In the genomic region with DNA sequence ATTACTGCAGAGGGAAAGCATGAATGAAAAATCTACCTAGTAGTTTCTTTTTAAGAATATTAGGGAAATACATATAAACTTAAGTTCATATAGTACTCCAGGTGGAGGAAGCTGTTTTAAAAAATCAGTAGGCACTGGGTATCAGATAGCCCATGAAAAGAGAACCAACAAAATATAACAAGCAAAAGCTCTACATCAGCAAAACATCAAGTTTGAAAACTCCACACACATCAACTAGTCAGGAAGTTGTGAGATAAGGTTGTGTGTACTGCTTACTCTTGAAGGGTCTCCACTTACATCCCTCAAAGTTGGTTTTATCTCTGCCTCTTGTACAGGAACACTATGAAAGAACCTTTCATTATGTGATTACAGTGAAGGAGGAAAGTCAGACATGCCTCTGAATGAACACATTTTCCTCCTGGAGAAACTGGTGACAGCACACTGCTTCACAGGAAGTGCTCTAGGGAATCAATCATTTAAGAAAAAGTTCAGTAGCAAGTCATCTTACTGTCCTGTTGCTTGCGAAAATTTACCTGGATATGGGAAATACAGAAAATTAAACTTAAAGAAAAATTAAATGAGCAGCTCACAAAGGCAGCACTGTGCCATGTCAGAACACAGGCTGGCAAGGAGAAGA, we compare ENCODE assay signal across 15 cellular contexts. TPM values are rescaled to one million over a fixed set of nuclear protein-coding genes. Genes with fewer than 3 reads are reported as not detected.
A peak's percentile ranks its signal among the peaks of the same experiment; 100 is the strongest.
DNase-seq lines count a peak whose midpoint lies in the region; ATAC-seq, FAIRE-seq and TF ChIP-seq lines count a peak whose summit lies in the region.
"Had no signal": no experiment of that assay in that cellular context is flagged by ENCODE, and none has a peak within 500 bp of the region (broad histone marks: within the 10 kb centered on the region; RNA-seq: fewer than 3 reads in every experiment).

No MANE protein-coding gene starts in this region.

- H3K27me3 Mint-ChIP-seq in mesothelial cell of epicardium (ENCODE audit: low read depth), result no peaks in the 10 kb centered on the region
- H3K27me3 Mint-ChIP-seq: stimulated activated naive CD8-positive, alpha-beta T cell treated with anti-CD3 and anti-CD28 coated beads, Interleukin-15, Interleukin-2, amounts not matched to agents 100 ng/mL and 50 ng/mL, for 24 hours had no signal

- in situ Hi-C loops in K562 (cut with MboI) (no loop called here), GM13977 (cut with MboI; ENCODE audit: low pct_unique_long_range_greater_than_20kb, low sequenced_read_pairs, unreplicated experiment) (no loop called here)

- intact Hi-C loops in K562 (cut with micrococcal nuclease) (no loop called here), pancreas (cut with DNase I) (no loop called here)

- ATAC-seq in K562, result no peak
- no peak for ATAC-seq in thoracic aorta (ENCODE audit: insufficient number of reproducible peaks, low FRiP score, low read depth)
- ATAC-seq in GM19328 (IDR thresholded peaks at IDR 0.05; ENCODE audit: unreplicated experiment), result no peak
- no peak for ATAC-seq in pancreas

- no peak for FAIRE-seq in K562 (lab: Jason Lieb, UNC)
- FAIRE-seq in pancreas (lab: Jason Lieb, UNC), result no peak
- FAIRE-seq: endothelial cell of umbilical vein had no signal

- DNase-seq in ELR (ENCODE audit: low read depth) (peak; percentile 28), K562 (ENCODE audit: extremely low read depth in 1 of 4, low spot score in 3 of 4) (no peak), mesothelial cell of epicardium (ENCODE audit: low spot score in 2 of 2, unreplicated experiment in 2 of 2) (no peak), thoracic aorta (ENCODE audit: low spot score) (no peak), GM13977 (ENCODE audit: low spot score) (no peak), pancreas (no peak)
- DNase-seq in activated CD4-positive, CD25-positive, alpha-beta regulatory T cell treated with anti-CD3 and anti-CD28 coated beads, Interleukin-2, amount 50 U/mL, for 72 hours, result no peak
- DNase-seq: Caco-2, caudate nucleus, mesenchymal stem cell, NCI-H1417 treated with DMSO at 0.1 percent for 48 hours, NCI-H524 had no signal

- no peaks in the 10 kb centered on the region for H3K9me3 ChIP-seq in K562 (replicated peaks; ENCODE audit: control insufficient read depth, insufficient read depth, low read depth, low read length)
- no peaks in the 10 kb centered on the region for H3K9me3 ChIP-seq in thoracic aorta
- no peaks in the 10 kb centered on the region for H3K9me3 ChIP-seq in pancreas
- H3K9me3 ChIP-seq: Caco-2 had no signal

- no peak for TF ChIP-seq EP300 in K562 (IDR thresholded peaks at IDR 0.05; ENCODE audit: low read length)

- CTCF ChIA-PET in K562 (lab: Yijun Ruan, JAX; ENCODE audit: low intra/inter-chr PET ratio), result no interaction called here

- POLR2A ChIA-PET in K562 (lab: Yijun Ruan, JAX), result interaction anchor here (0.7 to 3.2 kb wide), 2 partner anchors 9 to 570 kb away, joined by 3 to 19 read pairs; no protein-coding TSS in a partner anchor

- H3K27me3 ChIP-seq in K562 (ENCODE audit: control insufficient read depth in 2 of 2, insufficient read depth in 2 of 2, low read length in 2 of 2), result no peaks in the 10 kb centered on the region
- H3K27me3 ChIP-seq in thoracic aorta (replicated peaks; ENCODE audit: insufficient read depth), result no peaks in the 10 kb centered on the region
- no peaks in the 10 kb centered on the region for H3K27me3 ChIP-seq in pancreas

- H3K36me3 Mint-ChIP-seq in mesothelial cell of epicardium, result peaks cover 15% of the 10 kb centered on the region

- H3K4me1 Mint-ChIP-seq in mesothelial cell of epicardium, result peaks cover 17% of the 10 kb centered on the region

- H3K36me3 ChIP-seq in K562 (ENCODE audit: control insufficient read depth, insufficient read depth, low read length) (peaks cover 21% of the 10 kb centered on the region; the same call in 2 of the 3 replicates), thoracic aorta (no peaks in the 10 kb centered on the region), pancreas (no peaks in the 10 kb centered on the region)

- WGBS in K562 (ENCODE audit: insufficient coverage, low coverage, missing lambda C conversion rate), result 77% methylated on average over 1 of the region's 1 CpG
- 84 to 94% methylated on average over 1 of the region's 1 CpG for WGBS in pancreas, 2 donors

- no peaks in the 10 kb centered on the region for H3K79me2 ChIP-seq in K562 (ENCODE audit: control insufficient read depth, insufficient read depth, low read length)

- peak overlapping the region; percentile 4; the same call in 1 of the 3 replicates for H3K27ac ChIP-seq in K562 (ENCODE audit: extremely low read depth, low read depth, low read length)
- H3K27ac ChIP-seq in thoracic aorta, result peak overlapping the region; percentile 78 to 84
- no peak overlapping the region for H3K27ac ChIP-seq in pancreas

- no peaks in the 10 kb centered on the region for H4K20me1 ChIP-seq in K562 (replicated peaks; ENCODE audit: control insufficient read depth, insufficient read depth, low read length)

- H2AFZ ChIP-seq in K562 (ENCODE audit: low read depth, low read length), result no peak overlapping the region; the same call in 1 of the 2 replicates

- H3K4me3 ChIP-seq in K562 (no peak overlapping the region), thoracic aorta (no peak overlapping the region), pancreas (no peak overlapping the region)

- TF ChIP-seq POLR2A in K562 (conservative IDR thresholded peaks at IDR 0.05), result no peak

- peaks cover 0 to 4% of the 10 kb centered on the region in 2 experiments; a peak in 1 of 5 replicates for H3K4me1 ChIP-seq in K562 (replicated peaks in 1 of 2; ENCODE audit: control insufficient read depth in 2 of 2, insufficient read depth in 2 of 2, low read length in 2 of 2)
- peaks cover 42 to 52% of the 10 kb centered on the region in 2 donors for H3K4me1 ChIP-seq in thoracic aorta (ENCODE audit: control insufficient read depth in 1 of 2, low read depth in 2 of 2)
- H3K4me1 ChIP-seq in pancreas, result peaks cover 6 to 27% (median 16%) of the 10 kb centered on the region in 3 donors

- no peak overlapping the region for H3K4me2 ChIP-seq in K562 (ENCODE audit: insufficient read depth, low read length)

- H3K9ac ChIP-seq in K562 (ENCODE audit: insufficient read depth in 1 of 2, low read depth in 2 of 2, low read length in 2 of 2), result no peak overlapping the region

- H3K9me1 ChIP-seq in K562 (ENCODE audit: control insufficient read depth, insufficient read depth, low read length), result no peaks in the 10 kb centered on the region

- TF ChIP-seq RAD21 in K562 (CRISPR knock-in tag; conservative IDR thresholded peaks at IDR 0.05 in 1 of 2, IDR thresholded peaks at IDR 0.05 in 1 of 2), result no peak

- no TSS peak for BruUV-seq in K562 (replicated peaks; lab: Mats Ljungman, UMichigan)

- H3K4me3 Mint-ChIP-seq in mesothelial cell of epicardium, result no peak overlapping the region
- H3K4me3 Mint-ChIP-seq: stimulated activated naive CD8-positive, alpha-beta T cell treated with anti-CD3 and anti-CD28 coated beads, Interleukin-15, Interleukin-2, amounts not matched to agents 100 ng/mL and 50 ng/mL, for 24 hours had no signal

- no peak for TF ChIP-seq CTCF in K562 (IDR thresholded peaks at IDR 0.05 in 2 of 3, conservative IDR thresholded peaks at IDR 0.05 in 1 of 3; ENCODE audit: insufficient read depth in 2 of 3, low read depth in 1 of 3, low read length in 3 of 3)
- no peak for TF ChIP-seq CTCF in mesothelial cell of epicardium (IDR thresholded peaks at IDR 0.05; ENCODE audit: unreplicated experiment)
- TF ChIP-seq CTCF in thoracic aorta (IDR thresholded peaks at IDR 0.05), result no peak
- TF ChIP-seq CTCF in GM13977 (IDR thresholded peaks at IDR 0.05; ENCODE audit: extremely low read depth, insufficient read depth, missing control alignments), result no peak
- TF ChIP-seq CTCF in pancreas (IDR thresholded peaks at IDR 0.05), result no peak

- peak overlapping the region; percentile 47 for H3K27ac Mint-ChIP-seq in mesothelial cell of epicardium
- H3K27ac Mint-ChIP-seq: stimulated activated naive CD8-positive, alpha-beta T cell treated with anti-CD3 and anti-CD28 coated beads, Interleukin-15, Interleukin-2, amounts not matched to agents 100 ng/mL and 50 ng/mL, for 24 hours had no signal

- peaks cover 6% of the 10 kb centered on the region for H3K9me3 Mint-ChIP-seq in mesothelial cell of epicardium
- H3K9me3 Mint-ChIP-seq: stimulated activated naive CD8-positive, alpha-beta T cell treated with anti-CD3 and anti-CD28 coated beads, Interleukin-15, Interleukin-2, amounts not matched to agents 100 ng/mL and 50 ng/mL, for 24 hours had no signal

TF ChIP-seq in K562, 482 proteins besides CTCF, POLR2A, EP300 and RAD21 (continues in another document):
- TF ChIP-seq MAFF (IDR thresholded peaks at IDR 0.05; ENCODE audit: low read length) (peak; percentile 24; the same call in 1 of the 2 replicates), RBM22 (IDR thresholded peaks at IDR 0.05; ENCODE audit: low read depth, low read length, poor library complexity, severe bottlenecking) (no peak), MAFG (tag; conservative IDR thresholded peaks at IDR 0.05) (peak; percentile 52; the same call in 1 of the 2 replicates), ZEB2 (IDR thresholded peaks at IDR 0.05) (no peak), C11orf30 (IDR thresholded peaks at IDR 0.05; ENCODE audit: low read depth) (peak; percentile 80), ZNF316 (IDR thresholded peaks at IDR 0.05) (peak; percentile 88)
- TF ChIP-seq, protein P1, sequence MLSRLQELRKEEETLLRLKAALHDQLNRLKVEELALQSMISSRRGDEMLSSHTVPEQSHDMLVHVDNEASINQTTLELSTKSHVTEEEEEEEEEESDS (CRISPR knock-in tag; IDR thresholded peaks at IDR 0.05), result no peak

RNA-seq across cellular contexts. Expression of a gene that starts 57.7 kb away (rescaled TPM):
- total RNA-seq in K562 (2011; cell fraction: chromatin; rRNA removed; ENCODE audit: low replicate concordance), result 46.5 and 111 TPM in 2 replicates
- total RNA-seq in K562 (2011; cell fraction: nucleolus; rRNA removed), result 30.5 and 38.3 TPM in 2 replicates
- total RNA-seq in K562 (2011; cell fraction: nucleoplasm; rRNA removed), result 41.1 and 59.6 TPM in 2 replicates
- 31.9 and 33.9 TPM in 2 replicates for total RNA-seq in K562 (2014; rRNA removed)
- total RNA-seq in K562 (2014; rRNA removed; fragmentation: Illumina TruSeq; extraction: Trizol), result 34.4 and 34.7 TPM in 2 replicates
- total RNA-seq in K562 (2015; rRNA removed; fragmentation: Illumina TruSeq; extraction: Trizol), result 28.5 and 34.0 TPM in 2 replicates
- total RNA-seq in K562 (2021), result 33.6 and 34.0 TPM in 2 replicates
- polyA plus RNA-seq in K562 (2011; rRNA removed), result 18.7 and 21.9 TPM in 2 replicates
- 19.1 and 20.0 TPM in 2 replicates for polyA plus RNA-seq in K562 (2011; cell fraction: cytosol; rRNA removed)
- 49.1 and 65.8 TPM in 2 replicates for polyA plus RNA-seq in K562 (2011; cell fraction: nucleus; rRNA removed)
- 18.4 and 28.4 TPM in 2 replicates for polyA plus RNA-seq in K562 (2012)
- polyA plus RNA-seq in K562 (2014; fragmentation: Illumina TruSeq; extraction: Trizol), result 28.4 and 31.9 TPM in 2 replicates
- 10 to 100 TPM; 17.8 to 29.6 TPM for polyA plus RNA-seq in K562 (2014; fragmentation: Nextera tagmentation; extraction: Ambion mirVana)
- 15.9 and 25.1 TPM in 2 replicates for polyA plus RNA-seq in K562 (2014; rRNA removed)
- 64.9 and 80.5 TPM in 2 replicates for polyA minus RNA-seq in K562 (2011; rRNA and poly(A)+ RNA removed)
- polyA minus RNA-seq in K562 (2011; cell fraction: cytosol; rRNA and poly(A)+ RNA removed), result 32.6 and 32.9 TPM in 2 replicates
- 44.0 and 57.8 TPM in 2 replicates for polyA minus RNA-seq in K562 (2011; cell fraction: nucleus; rRNA and poly(A)+ RNA removed)
- total RNA-seq in mesothelial cell of epicardium, result 28.5 to 33.6 TPM (median 29.7 TPM) in 3 replicates
- 10 to 100 TPM; 33.3 to 46.6 TPM for total RNA-seq in thoracic aorta
- 10 to 100 TPM; 15.9 to 25.1 (median 19.1) TPM for total RNA-seq in pancreas
- polyA plus RNA-seq in pancreas, result 10 to 100 TPM in 1 of 2 donors, 1 to 10 TPM in 1; 9.4 to 13.3 TPM

Comparison
In these comparisons a context has a peak if more than half of its experiments do, and no peak if none do; other contexts are left out.
1. H3K27ac ChIP-seq: peak in K562 (single experiment) and thoracic aorta (2 of 2); none in pancreas (0 of 4).